In the genomic region with DNA sequence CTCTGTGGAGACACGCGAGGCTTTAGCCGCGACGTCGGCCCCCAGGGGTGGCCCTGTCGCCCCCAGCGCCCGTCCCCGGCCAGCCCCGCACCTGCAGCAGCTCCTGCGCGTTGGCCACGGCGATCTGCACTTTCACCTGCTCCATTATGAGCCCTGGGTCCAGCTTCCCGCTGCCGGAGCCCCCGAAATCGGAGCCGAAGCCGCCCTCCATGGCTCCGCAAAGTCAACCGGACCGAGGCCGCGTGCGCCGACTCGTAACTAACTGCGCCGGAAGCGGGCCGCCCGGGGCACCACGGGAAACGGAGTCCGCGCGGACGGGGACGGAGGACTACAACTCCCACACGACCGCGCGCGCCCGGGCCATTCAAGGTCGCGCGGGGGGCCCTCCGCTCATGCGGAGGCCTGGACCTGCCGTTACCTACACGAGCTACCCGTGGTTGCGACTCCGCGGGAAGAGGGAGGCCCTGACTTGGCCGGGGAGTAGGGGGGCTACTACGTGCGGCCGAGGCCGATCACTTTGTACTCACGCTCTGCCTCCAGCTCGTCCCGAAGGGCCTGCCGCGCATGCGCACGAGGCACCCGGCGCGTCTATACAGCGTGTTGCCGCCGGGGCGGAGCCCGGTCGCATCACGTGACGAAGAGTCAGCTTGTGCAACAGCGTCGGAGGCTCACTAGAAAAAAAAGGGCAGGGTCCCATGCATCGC, we compare ENCODE assay signal across 8 cellular contexts. TPM values are rescaled to one million over a fixed set of nuclear protein-coding genes. Genes with fewer than 3 reads are reported as not detected.
DNase-seq lines count a peak whose midpoint lies in the region; TF ChIP-seq lines count a peak whose summit lies in the region.

A gene (minus strand): TSS at position 264 of the 704 bp plus-strand sequence. CDS start 53 bp downstream, at position 211.

- H2AK5ac ChIP-seq in neuronal stem cell (ENCODE audit: low read depth, low read length): peak within 1 kb of the TSS; percentile 90

- H3K27me3 ChIP-seq in neuronal stem cell (ENCODE audit: control insufficient read depth in 3 of 3, insufficient read depth in 3 of 3, low read depth in 1 of 3, low read length in 3 of 3) (no peaks in the 10 kb centered on the region), subcutaneous abdominal adipose tissue (ENCODE audit: control insufficient read depth in 5 of 5, insufficient read depth in 4 of 5, low read length in 5 of 5) (no peaks in the 10 kb centered on the region)

- H3K23ac ChIP-seq in neuronal stem cell (ENCODE audit: low read depth, low read length, poor library complexity): peak within 1 kb of the TSS; percentile 100

- H3K4me1 Mint-ChIP-seq in HFFc6 (ENCODE audit: low read depth): peaks cover 12% of the 10 kb centered on the region

- peaks cover 2% of the 10 kb centered on the region for H3K27me3 Mint-ChIP-seq in HFFc6 (ENCODE audit: insufficient read depth)

- peak within 1 kb of the TSS; percentile 99 for H2AFZ ChIP-seq in neuronal stem cell (ENCODE audit: low read length)

- H3K14ac ChIP-seq in neuronal stem cell (ENCODE audit: low read length): peak within 1 kb of the TSS; percentile 98

- 0 out of 2 replicates have a peak, but pooled peaks cover 4% of the 10 kb centered on the region for H3K36me3 Mint-ChIP-seq in HFFc6 (ENCODE audit: low read depth)

- H3K9me3 ChIP-seq in neuronal stem cell (replicated peaks in 1 of 2; ENCODE audit: control insufficient read depth in 2 of 2, insufficient read depth in 1 of 2, low read depth in 1 of 2, low read length in 2 of 2): peaks cover 0 to 1% of the 10 kb centered on the region in 2 donors
- no peaks in the 10 kb centered on the region for H3K9me3 ChIP-seq in subcutaneous abdominal adipose tissue (ENCODE audit: control insufficient read depth in 5 of 5, low read length in 5 of 5)

- peaks cover 15% of the 10 kb centered on the region in 2 donors for H3K4me1 ChIP-seq in neuronal stem cell (ENCODE audit: control insufficient read depth in 2 of 2, insufficient read depth in 1 of 2, low read depth in 1 of 2, low read length in 2 of 2)
- H3K4me1 ChIP-seq in subcutaneous abdominal adipose tissue (ENCODE audit: control insufficient read depth in 5 of 5, insufficient read depth in 5 of 5, low read length in 5 of 5): peaks cover 5 to 33% (median 32%) of the 10 kb centered on the region in 5 donors

- peaks cover 19% of the 10 kb centered on the region for H3K79me1 ChIP-seq in neuronal stem cell (ENCODE audit: low read depth, low read length)

- no CpG with 5 or more reads among the region's 84 CpGs for WGBS in neuronal stem cell (ENCODE audit: extremely low coverage in 2 of 2, insufficient read length in 2 of 2, insufficient replicate concordance in 1 of 2), 2 donors

- H2BK5ac ChIP-seq in neuronal stem cell (ENCODE audit: low read length): peak within 1 kb of the TSS; percentile 100

- peak within 1 kb of the TSS; percentile 100 for H3K18ac ChIP-seq in neuronal stem cell (ENCODE audit: low read length)

- H3K4me3 ChIP-seq in NB4 (ENCODE audit: low read depth, low read length) (peak within 1 kb of the TSS; percentile 81), neuronal stem cell (ENCODE audit: low read length in 2 of 2) (peak within 1 kb of the TSS; percentile 88 to 93), subcutaneous abdominal adipose tissue (ENCODE audit: low read depth in 1 of 5, low read length in 5 of 5) (peak within 1 kb of the TSS; percentile 69 to 88 (median 85))

- H3K27ac ChIP-seq in neuronal stem cell (replicated peaks; ENCODE audit: low read length) (peak within 1 kb of the TSS; percentile 94), subcutaneous abdominal adipose tissue (ENCODE audit: low read depth, low read length) (peak within 1 kb of the TSS; percentile 94)

- no peak for TF ChIP-seq CTCF in HFFc6 (IDR thresholded peaks at IDR 0.05)
- TF ChIP-seq CTCF in NB4 (IDR thresholded peaks at IDR 0.05; ENCODE audit: low read depth, low read length): no peak

- H2BK15ac ChIP-seq in neuronal stem cell (ENCODE audit: low read length): peak within 1 kb of the TSS; percentile 85

- H3K9me3 Mint-ChIP-seq in HFFc6: no peaks in the 10 kb centered on the region

- H3K36me3 ChIP-seq in neuronal stem cell (replicated peaks in 1 of 2; ENCODE audit: control insufficient read depth in 2 of 2, insufficient read depth in 2 of 2, low read length in 2 of 2) (peaks cover 31 to 63% of the 10 kb centered on the region in 2 donors), subcutaneous abdominal adipose tissue (ENCODE audit: control insufficient read depth in 5 of 5, insufficient read depth in 5 of 5, low read length in 5 of 5) (peaks cover 0 to 39% (median 16%) of the 10 kb centered on the region in 5 donors)

- DNase-seq in GM04504 (ENCODE audit: low read depth) (peak; percentile 91), HFFc6 (peak; percentile 90), NB4 (ENCODE audit: low read depth) (peak; percentile 91), SK-N-DZ (ENCODE audit: low spot score) (peak; percentile 97), foreskin melanocyte (peak; percentile 95), neuronal stem cell (ENCODE audit: low spot score) (peak; percentile 98)
- peak; percentile 96 for DNase-seq in activated naive CD4-positive, alpha-beta T cell treated with Interleukin-2 at 50 U/mL for 16 hours

- H3K9ac ChIP-seq in neuronal stem cell (ENCODE audit: low read depth, low read length, poor library complexity): peak within 1 kb of the TSS; percentile 99
- peak within 1 kb of the TSS; percentile 56 to 95 (median 85) for H3K9ac ChIP-seq in subcutaneous abdominal adipose tissue (ENCODE audit: low read length in 5 of 5)

- peak within 1 kb of the TSS; percentile 84 for H3K4ac ChIP-seq in neuronal stem cell (ENCODE audit: low read length)

- H2BK120ac ChIP-seq in neuronal stem cell (ENCODE audit: low read depth, low read length): no peak within 1 kb of the TSS

- H3K4me3 Mint-ChIP-seq in HFFc6: peak within 1 kb of the TSS; percentile 93

- TF ChIP-seq POLR2A in NB4 (IDR thresholded peaks at IDR 0.05; ENCODE audit: extremely low read depth, insufficient read length): peak; percentile 35

- peak within 1 kb of the TSS; percentile 43 for H4K8ac ChIP-seq in neuronal stem cell (ENCODE audit: low read depth, low read length)

- H4K91ac ChIP-seq in neuronal stem cell (ENCODE audit: low read depth, low read length, poor library complexity): no peak within 1 kb of the TSS

- peak within 1 kb of the TSS; percentile 73 for H2BK12ac ChIP-seq in neuronal stem cell (ENCODE audit: low read length)

- H3K4me2 ChIP-seq in neuronal stem cell (ENCODE audit: insufficient read depth, low read length, poor library complexity, severe bottlenecking): peak within 1 kb of the TSS; percentile 98

- H3K27ac Mint-ChIP-seq in HFFc6: peak within 1 kb of the TSS; percentile 98

RNA-seq across cellular contexts. Expression of the gene that starts here (rescaled TPM):
- 100 to 1,000 TPM in 3 of 6 experiments, 10 to 100 TPM in 3; 87.2 to 124 (median 98.8) TPM for total RNA-seq in HFFc6 (2021; fragmentation: NEBNext Ultra II Directional; extraction: Animal tissue kit (Norgen Biotek cat#: 25700))
- 74.0 and 74.4 TPM in 2 replicates for polyA plus RNA-seq in SK-N-DZ (2014; cell fraction: cytosol; rRNA removed)
- 50.3 and 54.7 TPM in 2 replicates for polyA plus RNA-seq in SK-N-DZ (2014; cell fraction: nucleus; rRNA removed)
- polyA plus RNA-seq in neuronal stem cell (2013, experiment 1 of 2): 75.3 TPM
- polyA plus RNA-seq in neuronal stem cell (2013, experiment 2 of 2): 72.7 TPM

Comparison
In these comparisons a context has a peak if more than half of its experiments do, and no peak if none do; other contexts are left out.
1. Peak in every context shown above with its lines: DNase-seq, H3K4me3 ChIP-seq and H3K27ac ChIP-seq.